In genomic region chr9:31519826-31520225, GRCh38 we compare ENCODE assay signal across 17 cellular contexts.
DNase-seq lines count a peak whose midpoint lies in the region; ATAC-seq, FAIRE-seq and TF ChIP-seq lines count a peak whose summit lies in the region.
"Had no signal": no experiment of that assay in that cellular context is flagged by ENCODE, and none has a peak within 500 bp of the region (broad histone marks: within the 10 kb centered on the region; RNA-seq: fewer than 3 reads in every experiment).

No MANE protein-coding gene starts in this region.

- intact Hi-C loops in GM12878 (cut with micrococcal nuclease; ENCODE audit: unreplicated experiment) (no loop called here), breast epithelium (cut with DNase I; ENCODE audit: low total_unique reads) (no loop called here)

- peak overlapping the region; percentile 56; the same call in 1 of the 2 replicates for H2AFZ ChIP-seq in GM12878 (ENCODE audit: control insufficient read depth, low read depth, low read length)
- no peak overlapping the region for H2AFZ ChIP-seq in SK-N-SH (ENCODE audit: low read depth)

- TF ChIP-seq RAD21 in GM12878 (IDR thresholded peaks at IDR 0.05; ENCODE audit: insufficient read depth, low read depth, low read length), result no peak
- no peak for TF ChIP-seq RAD21 in SK-N-SH (IDR thresholded peaks at IDR 0.05; ENCODE audit: low read length)

- WGBS in GM12878 (ENCODE audit: insufficient coverage, insufficient replicate concordance, low lambda C conversion rate, missing lambda C conversion rate), result 19% methylated on average over 2 of the region's 2 CpGs
- 25% methylated on average over 2 of the region's 2 CpGs for WGBS in SK-N-SH (ENCODE audit: low lambda C conversion rate)

- DNase-seq in M059J (ENCODE audit: low read depth) (peak; percentile 17), GM12878 (ENCODE audit: low read depth, low spot score) (no peak), fibroblast of villous mesenchyme (ENCODE audit: low read depth) (peak; percentile 48), stromal cell of bone marrow (ENCODE audit: low read depth) (peak; percentile 8), GM10266 (ENCODE audit: extremely low spot score) (no peak), SK-N-SH (no peak), breast epithelium (ENCODE audit: low spot score in 2 of 2) (no peak)
- DNase-seq: CD4-positive, alpha-beta memory T cell; DMS79 treated with DMSO at 0.1 percent for 48 hours; H9; NCI-H1930; NCI-H2171 treated with DMSO at 0.1 percent for 48 hours; NCI-H510A treated with DMSO at 0.1 percent for 48 hours; SIG-M5 had no signal

- no peak for TF ChIP-seq POLR2A in GM12878 (IDR thresholded peaks at IDR 0.05; ENCODE audit: low read depth, low read length)
- no peak for TF ChIP-seq POLR2A in breast epithelium (IDR thresholded peaks at IDR 0.05)

- H3K4me3 ChIP-seq in GM12878 (no peak overlapping the region), fibroblast of villous mesenchyme (ENCODE audit: low read depth, low read length) (no peak overlapping the region), SK-N-SH (ENCODE audit: low read depth in 2 of 2, low read length in 1 of 2) (no peak overlapping the region), breast epithelium (no peak overlapping the region)

- H4K20me1 ChIP-seq in GM12878 (ENCODE audit: control insufficient read depth, insufficient read depth) (no peaks in the 10 kb centered on the region), SK-N-SH (ENCODE audit: insufficient read depth) (no peaks in the 10 kb centered on the region)

- TF ChIP-seq EP300 in GM12878 (IDR thresholded peaks at IDR 0.05; ENCODE audit: borderline replicate concordance in 1 of 2, control insufficient read depth in 1 of 2, low read depth in 2 of 2, low read length in 2 of 2), result no peak
- TF ChIP-seq EP300 in SK-N-SH (IDR thresholded peaks at IDR 0.05; ENCODE audit: borderline replicate concordance in 1 of 2, low read depth in 1 of 2, low read length in 1 of 2), result no peak

- H3K79me2 ChIP-seq in GM12878 (ENCODE audit: control insufficient read depth, insufficient read depth, low read length) (no peaks in the 10 kb centered on the region), SK-N-SH (ENCODE audit: insufficient read depth) (no peaks in the 10 kb centered on the region)

- RAD21 ChIA-PET in GM12878 (lab: Charles Lee; ENCODE audit: unreplicated experiment), result interaction anchor here (1.4 kb wide), 1 partner anchor 22 kb away, joined by 10 read pairs; no protein-coding TSS in a partner anchor

- H3K9ac ChIP-seq in GM12878 (ENCODE audit: control insufficient read depth, insufficient read depth, low read length) (no peak overlapping the region), SK-N-SH (no peak overlapping the region)

- FAIRE-seq in GM12878 (lab: Jason Lieb, UNC), result no peak
- FAIRE-seq: D721Med, G401.6, HepG2 had no signal

- H3K4me1 ChIP-seq in GM12878 (ENCODE audit: control insufficient read depth, insufficient read depth, low read length) (peaks cover 5% of the 10 kb centered on the region), SK-N-SH (ENCODE audit: control insufficient read depth in 1 of 2, insufficient read depth in 2 of 2, low read depth in 1 of 2, low read length in 1 of 2) (no peaks in the 10 kb centered on the region), breast epithelium (no peaks in the 10 kb centered on the region)

- no peaks in the 10 kb centered on the region for H3K9me2 ChIP-seq in SK-N-SH

- H3K27ac ChIP-seq in GM12878 (ENCODE audit: control insufficient read depth, insufficient read depth) (no peak overlapping the region), SK-N-SH (ENCODE audit: low read depth in 2 of 2, low read length in 1 of 2) (no peak overlapping the region; a peak in 1 of 4 replicates), breast epithelium (no peak overlapping the region)

- H3K9me3 ChIP-seq in GM12878 (replicated peaks; ENCODE audit: control insufficient read depth, insufficient read depth, low read length) (no peaks in the 10 kb centered on the region; the same call in 2 of the 3 replicates), SK-N-SH (no peaks in the 10 kb centered on the region), breast epithelium (peaks cover 0 to 4% of the 10 kb centered on the region in 2 donors)

- H3K36me3 ChIP-seq in GM12878 (ENCODE audit: control insufficient read depth in 2 of 2, insufficient read depth in 2 of 2, low read length in 1 of 2) (no peaks in the 10 kb centered on the region), SK-N-SH (replicated peaks in 1 of 2; ENCODE audit: control insufficient read depth in 1 of 2, insufficient read depth in 2 of 2, low read length in 1 of 2) (no peaks in the 10 kb centered on the region), breast epithelium (no peaks in the 10 kb centered on the region)

- SMC1A ChIA-PET in GM12878 (lab: Charles Lee; ENCODE audit: uncharacterized antibody, unreplicated experiment), result interaction anchor here (1.3 to 3.2 kb wide), 3 partner anchors 9 to 35 kb away, joined by 3 to 11 read pairs (median 3); no protein-coding TSS in a partner anchor

- POLR2A ChIA-PET in GM12878 (lab: Charles Lee) (no interaction called here), SK-N-SH (lab: Yijun Ruan, JAX) (no interaction called here)

- H3K4me2 ChIP-seq in GM12878 (ENCODE audit: control insufficient read depth, insufficient read depth), result no peak overlapping the region
- no peak overlapping the region for H3K4me2 ChIP-seq in SK-N-SH

- in situ Hi-C loops in GM12878 (cut with MboI), result no loop called here

- CTCF ChIA-PET in GM12878 (lab: Yijun Ruan, JAX), result no interaction called here
- CTCF ChIA-PET in SK-N-SH (lab: Yijun Ruan, JAX), result interaction anchor here (0.7 kb wide), 1 partner anchor 48 kb away, joined by 3 read pairs; no protein-coding TSS in a partner anchor

- no TSS peak for BruUV-seq in GM12878 (replicated peaks; lab: Mats Ljungman, UMichigan)

- ATAC-seq in GM12878, result no peak
- ATAC-seq: HepG2 had no signal

- H3F3A ChIP-seq in SK-N-SH (replicated peaks; ENCODE audit: insufficient read depth), result no peaks in the 10 kb centered on the region

- H3K27me3 ChIP-seq in GM12878 (replicated peaks in 1 of 2; ENCODE audit: control insufficient read depth in 2 of 2, insufficient read depth in 2 of 2, low read length in 1 of 2) (no peaks in the 10 kb centered on the region), SK-N-SH (ENCODE audit: insufficient read depth) (no peaks in the 10 kb centered on the region), breast epithelium (no peaks in the 10 kb centered on the region)

- TF ChIP-seq CTCF in GM12878 (IDR thresholded peaks at IDR 0.05 in 2 of 3, conservative IDR thresholded peaks at IDR 0.05 in 1 of 3; ENCODE audit: control insufficient read depth in 2 of 3, extremely low read depth in 1 of 3, insufficient read depth in 1 of 3, low read depth in 3 of 3, low read length in 3 of 3), result no peak
- no peak for TF ChIP-seq CTCF in fibroblast of villous mesenchyme (IDR thresholded peaks at IDR 0.05; ENCODE audit: insufficient read depth, low read depth, low read length)
- no peak for TF ChIP-seq CTCF in GM10266 (IDR thresholded peaks at IDR 0.05; ENCODE audit: control insufficient read depth, insufficient read depth, low read depth, missing control alignments)
- TF ChIP-seq CTCF in SK-N-SH (IDR thresholded peaks at IDR 0.05), result no peak
- TF ChIP-seq CTCF in breast epithelium (IDR thresholded peaks at IDR 0.05), result no peak

TF ChIP-seq in GM12878, 131 proteins besides CTCF, POLR2A, EP300 and RAD21:
- TF ChIP-seq E2F4 (IDR thresholded peaks at IDR 0.05; ENCODE audit: low read depth, low read length), result no peak

TF ChIP-seq in SK-N-SH, 30 proteins besides CTCF, POLR2A, EP300 and RAD21 (continues in another document):
- TF ChIP-seq EZH2phosphoT487 (IDR thresholded peaks at IDR 0.05; ENCODE audit: borderline replicate concordance, low read depth) (no peak), ZBTB33 (IDR thresholded peaks at IDR 0.05; ENCODE audit: borderline replicate concordance, low read depth) (no peak), GABPA (IDR thresholded peaks at IDR 0.05; ENCODE audit: low read depth) (no peak), NRF1 (IDR thresholded peaks at IDR 0.05; ENCODE audit: low read depth, low read length) (no peak), RXRA (IDR thresholded peaks at IDR 0.05; ENCODE audit: borderline replicate concordance, low read depth) (no peak), TCF12 (IDR thresholded peaks at IDR 0.05) (no peak), MXI1 (IDR thresholded peaks at IDR 0.05; ENCODE audit: low read depth, low read length) (no peak), RFX5 (IDR thresholded peaks at IDR 0.05; ENCODE audit: low read length) (no peak), TEAD4 (IDR thresholded peaks at IDR 0.05; ENCODE audit: borderline replicate concordance, insufficient read depth) (no peak)
- TF ChIP-seq, protein P1, sequence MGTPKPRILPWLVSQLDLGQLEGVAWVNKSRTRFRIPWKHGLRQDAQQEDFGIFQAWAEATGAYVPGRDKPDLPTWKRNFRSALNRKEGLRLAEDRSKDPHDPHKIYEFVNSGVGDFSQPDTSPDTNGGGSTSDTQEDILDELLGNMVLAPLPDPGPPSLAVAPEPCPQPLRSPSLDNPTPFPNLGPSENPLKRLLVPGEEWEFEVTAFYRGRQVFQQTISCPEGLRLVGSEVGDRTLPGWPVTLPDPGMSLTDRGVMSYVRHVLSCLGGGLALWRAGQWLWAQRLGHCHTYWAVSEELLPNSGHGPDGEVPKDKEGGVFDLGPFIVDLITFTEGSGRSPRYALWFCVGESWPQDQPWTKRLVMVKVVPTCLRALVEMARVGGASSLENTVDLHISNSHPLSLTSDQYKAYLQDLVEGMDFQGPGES (IDR thresholded peaks at IDR 0.05; ENCODE audit: low read depth, low read length), result no peak
- TF ChIP-seq, protein P2, sequence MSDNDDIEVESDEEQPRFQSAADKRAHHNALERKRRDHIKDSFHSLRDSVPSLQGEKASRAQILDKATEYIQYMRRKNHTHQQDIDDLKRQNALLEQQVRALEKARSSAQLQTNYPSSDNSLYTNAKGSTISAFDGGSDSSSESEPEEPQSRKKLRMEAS (IDR thresholded peaks at IDR 0.05; ENCODE audit: low read depth), result no peak

Comparison
In these comparisons a context has a peak if more than half of its experiments do, and no peak if none do; other contexts are left out.
1. DNase-seq: peak in M059J (single experiment), fibroblast of villous mesenchyme (single experiment) and stromal cell of bone marrow (single experiment); none in GM12878 (single experiment), GM10266 (single experiment), SK-N-SH (single experiment) and breast epithelium (0 of 2).